Comparison of ENCODE assay signal across 8 cellular contexts in the genomic region with DNA sequence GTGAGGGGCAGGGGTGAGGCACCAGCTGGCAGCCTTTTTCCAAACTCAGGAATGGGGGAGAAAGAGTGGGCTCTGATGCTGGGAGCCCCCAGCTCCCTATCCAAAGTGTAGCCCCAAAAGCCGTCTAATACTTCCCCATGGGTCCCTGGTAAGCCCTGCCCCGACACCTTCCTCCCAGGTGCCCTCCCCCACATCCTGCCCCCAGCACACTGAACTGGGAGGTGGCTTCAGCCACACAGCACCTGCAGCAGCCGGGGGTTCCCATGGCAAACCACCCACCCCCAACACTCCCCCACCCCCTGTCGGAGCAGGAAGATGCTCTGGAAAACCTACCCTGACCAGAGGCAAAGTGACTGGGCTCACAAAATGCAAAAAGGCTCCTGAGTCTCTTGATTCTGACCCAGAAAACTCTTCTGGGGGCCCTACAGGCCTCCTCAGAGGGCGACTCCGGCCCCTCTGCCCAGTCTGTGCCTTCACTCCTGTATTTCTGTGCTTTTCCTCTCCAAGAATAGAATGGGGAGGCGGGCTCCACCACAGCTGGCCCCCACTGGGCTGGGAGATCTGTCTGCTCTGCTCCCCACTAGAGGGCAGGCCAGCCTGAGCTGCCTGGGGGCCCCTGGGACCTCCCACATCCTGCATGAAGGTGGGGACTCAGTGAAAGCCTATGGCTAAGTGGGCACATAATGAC.
A peak's percentile ranks its signal among the peaks of the same experiment; 100 is the strongest.
DNase-seq lines count a peak whose midpoint lies in the region; ATAC-seq and TF ChIP-seq lines count a peak whose summit lies in the region.

No MANE protein-coding gene starts in this region.

- WGBS in stomach, 5 donors: 78 to 88% (median 83%) methylated on average over 5 to 7 of the region's 7 CpGs

- peak overlapping the region; percentile 55 to 74 (median 69) for H3K4me3 Mint-ChIP-seq in CD8-positive, alpha-beta memory T cell
- peak overlapping the region; percentile 67 for H3K4me3 Mint-ChIP-seq in activated naive CD8-positive, alpha-beta T cell

- H3K9me2 ChIP-seq in PC-9 (ENCODE audit: insufficient read depth): no peaks in the 10 kb centered on the region

- H3K27ac ChIP-seq in CD8-positive, alpha-beta memory T cell (ENCODE audit: low read depth, low read length): no peak overlapping the region
- H3K27ac ChIP-seq in PC-9 (peak overlapping the region; percentile 86), stomach (peak overlapping the region in 3 of 5 donors; percentile 1 to 56 (median 31))

- peak; percentile 56 for ATAC-seq in GM21619 (IDR thresholded peaks at IDR 0.05; ENCODE audit: unreplicated experiment)

- H3K4me1 ChIP-seq in CD8-positive, alpha-beta memory T cell (ENCODE audit: insufficient read depth, low read length): peaks cover 25% of the 10 kb centered on the region
- H3K4me1 ChIP-seq in PC-9 (replicated peaks; ENCODE audit: insufficient read depth): peaks cover 93% of the 10 kb centered on the region
- H3K4me1 ChIP-seq in stomach: peaks cover 36 to 80% (median 48%) of the 10 kb centered on the region in 4 donors

- H3K4me2 ChIP-seq in PC-9: peak overlapping the region; percentile 71; the same call in 1 of the 2 replicates

- no peaks in the 10 kb centered on the region for H3K27me3 Mint-ChIP-seq in CD8-positive, alpha-beta memory T cell
- no peaks in the 10 kb centered on the region for H3K27me3 Mint-ChIP-seq in activated naive CD8-positive, alpha-beta T cell

- H3K27ac Mint-ChIP-seq in CD8-positive, alpha-beta memory T cell: peak overlapping the region; percentile 69 to 95 (median 88)
- H3K27ac Mint-ChIP-seq in activated naive CD8-positive, alpha-beta T cell: peak overlapping the region; percentile 83

- TF ChIP-seq CTCF in PC-9 (conservative IDR thresholded peaks at IDR 0.05): peak; percentile 52
- peak; percentile 54 for TF ChIP-seq CTCF in kidney epithelial cell (IDR thresholded peaks at IDR 0.05; ENCODE audit: insufficient read depth, low read length, poor library complexity, severe bottlenecking)
- peak in 1 of 7 experiments; percentile 18 for TF ChIP-seq CTCF in stomach (IDR thresholded peaks at IDR 0.05)

- TF ChIP-seq POLR2A in stomach (IDR thresholded peaks at IDR 0.05): no peak

- H3K4me3 ChIP-seq in CD8-positive, alpha-beta memory T cell (ENCODE audit: low read length): no peak overlapping the region
- H3K4me3 ChIP-seq in PC-9 (no peak overlapping the region), kidney epithelial cell (ENCODE audit: low read depth, low read length) (no peak overlapping the region), stomach (no peak overlapping the region)

- POLR2A ChIA-PET in CD8-positive, alpha-beta memory T cell (lab: Charles Lee): interaction anchor here (1.6 kb wide), 1 partner anchor 79 kb away, joined by 4 read pairs; no protein-coding TSS in a partner anchor
- POLR2A ChIA-PET in PC-9 (lab: Charles Lee; ENCODE audit: unreplicated experiment): no interaction called here

- BruUV-seq in PC-9 (replicated peaks; lab: Mats Ljungman, UMichigan): no TSS peak

- CTCF ChIA-PET in CD8-positive, alpha-beta memory T cell (lab: Charles Lee): interaction anchor here (0.6 to 3.6 kb wide), 12 partner anchors 9 to 319 kb away, joined by 3 to 29 read pairs (median 3); partner anchors contain the start of gene ITPK1
- CTCF ChIA-PET in PC-9 (lab: Charles Lee): interaction anchor here (1.3 kb wide), 1 partner anchor 79 kb away, joined by 4 read pairs; no protein-coding TSS in a partner anchor

- no peaks in the 10 kb centered on the region for H3K9me3 ChIP-seq in CD8-positive, alpha-beta memory T cell (ENCODE audit: low read length)
- H3K9me3 ChIP-seq in PC-9 (ENCODE audit: insufficient read depth, low read depth): no peaks in the 10 kb centered on the region
- no peaks in the 10 kb centered on the region for H3K9me3 ChIP-seq in stomach

- H3K36me3 Mint-ChIP-seq in CD8-positive, alpha-beta memory T cell: peaks cover 0 to 4% (median 0%) of the 10 kb centered on the region in 3 donors
- H3K36me3 Mint-ChIP-seq in activated naive CD8-positive, alpha-beta T cell: peaks cover 3% of the 10 kb centered on the region

- H3K79me2 ChIP-seq in PC-9 (ENCODE audit: low read depth): peaks cover 67% of the 10 kb centered on the region

- intact Hi-C loops in PC-9 (cut with micrococcal nuclease; ENCODE audit: unreplicated experiment) (no loop called here), stomach (cut with DNase I; ENCODE audit: low total_unique reads) (no loop called here)

- TF ChIP-seq EP300 in stomach (IDR thresholded peaks at IDR 0.05): no peak

- peak; percentile 20 to 72 (median 42) for DNase-seq in CD8-positive, alpha-beta memory T cell
- DNase-seq in PC-9: no peak
- DNase-seq in kidney epithelial cell (ENCODE audit: low read depth): no peak
- no peak for DNase-seq in stomach
- no peak for DNase-seq in NCI-H774 (lab: John Stamatoyannopoulos, UW)
- no peak for DNase-seq in CD1c-positive myeloid dendritic cell (ENCODE audit: extremely low spot score)

- H3K27me3 ChIP-seq in CD8-positive, alpha-beta memory T cell (ENCODE audit: insufficient read depth, low read length, poor library complexity, severe bottlenecking): no peaks in the 10 kb centered on the region
- H3K27me3 ChIP-seq in PC-9 (ENCODE audit: insufficient read depth, low read depth) (no peaks in the 10 kb centered on the region), kidney epithelial cell (ENCODE audit: control insufficient read depth, insufficient read depth, low read length) (no peaks in the 10 kb centered on the region), stomach (no peaks in the 10 kb centered on the region)

- no peaks in the 10 kb centered on the region for H4K20me1 ChIP-seq in PC-9 (ENCODE audit: insufficient read depth)

- no peaks in the 10 kb centered on the region for H3K9me3 Mint-ChIP-seq in CD8-positive, alpha-beta memory T cell
- no peaks in the 10 kb centered on the region for H3K9me3 Mint-ChIP-seq in activated naive CD8-positive, alpha-beta T cell (ENCODE audit: low read depth)

- peaks cover 39 to 54% (median 43%) of the 10 kb centered on the region in 3 donors for H3K4me1 Mint-ChIP-seq in CD8-positive, alpha-beta memory T cell
- H3K4me1 Mint-ChIP-seq in activated naive CD8-positive, alpha-beta T cell (ENCODE audit: low read depth): peaks cover 50% of the 10 kb centered on the region

- H2AFZ ChIP-seq in PC-9: no peak overlapping the region

- H3F3A ChIP-seq in PC-9 (ENCODE audit: insufficient read depth, low read depth): peaks cover 69% of the 10 kb centered on the region

- no peaks in the 10 kb centered on the region for H3K36me3 ChIP-seq in CD8-positive, alpha-beta memory T cell (ENCODE audit: insufficient read depth, low read length)
- H3K36me3 ChIP-seq in PC-9 (ENCODE audit: low read depth): no peaks in the 10 kb centered on the region
- H3K36me3 ChIP-seq in kidney epithelial cell (ENCODE audit: control insufficient read depth, insufficient read depth, low read length): no peaks in the 10 kb centered on the region
- H3K36me3 ChIP-seq in stomach: no peaks in the 10 kb centered on the region

Comparison
In these comparisons a context has a peak if more than half of its experiments do, and no peak if none do; other contexts are left out.
1. DNase-seq: peak in CD8-positive, alpha-beta memory T cell (5 of 5); none in PC-9 (0 of 2), kidney epithelial cell (single experiment), stomach (single experiment), NCI-H774 (single experiment) and CD1c-positive myeloid dendritic cell (single experiment).